23 cellular contexts compared by ENCODE assay signal in genomic region chr11:18132341-18132740, GRCh38. TPM values are rescaled to one million over a fixed set of nuclear protein-coding genes. Genes with fewer than 3 reads are reported as not detected.
"Had no signal": no experiment of that assay in that cellular context is flagged by ENCODE, and none has a peak within 500 bp of the region (broad histone marks: within the 10 kb centered on the region; RNA-seq: fewer than 3 reads in every experiment).

Gene MRGPRX3 (plus strand): TSS chr11:18132571. CDS start chr11:18137203, 4,632 bp downstream.

- H3K36me3 Mint-ChIP-seq: activated naive CD4-positive, alpha-beta T cell treated with anti-CD3 and anti-CD28 coated beads, Interleukin-2, amount 10 ng/mL, durations not matched to agents 7 days and 5 days; natural killer cell had no signal

- H3K4me1 Mint-ChIP-seq: activated naive CD4-positive, alpha-beta T cell treated with anti-CD3 and anti-CD28 coated beads, Interleukin-2, amount 10 ng/mL, durations not matched to agents 7 days and 5 days; central memory CD8-positive, alpha-beta T cell; natural killer cell had no signal

- H3K4me3 Mint-ChIP-seq: activated naive CD4-positive, alpha-beta T cell treated with anti-CD3 and anti-CD28 coated beads, Interleukin-2, amount 10 ng/mL, durations not matched to agents 7 days and 5 days; activated T-cell treated with anti-CD3 and anti-CD28 coated beads, Interleukin-2, amount 50 U/mL, for 72 hours; central memory CD8-positive, alpha-beta T cell; natural killer cell; T-helper 1 cell treated with Interleukin-12 subunit alpha and Interleukin-12 subunit beta and Interleukin-4 antibody, amounts not matched to agents 30 μg/mL and 1 μg/mL, for 36 hours had no signal

- ATAC-seq: activated T-cell treated with anti-CD3 and anti-CD28 coated beads, Interleukin-2, amount 50 U/mL, for 72 hours; body of pancreas; natural killer cell; pancreas; psoas muscle; stimulated activated naive CD8-positive, alpha-beta T cell treated with anti-CD3 and anti-CD28 coated beads, Interleukin-15, Interleukin-2, amounts not matched to agents 100 U/mL and 50 U/mL, for 24 hours had no signal

- DNase-seq: activated CD4-positive, alpha-beta T cell treated with anti-CD3 and anti-CD28 coated beads for 4 hours; activated CD4-positive, alpha-beta T cell treated with anti-CD3 and anti-CD28 coated beads, Interleukin-2, amount 50 U/mL, for 48 hours; activated CD4-positive, CD25-positive, alpha-beta regulatory T cell; activated effector memory CD4-positive, alpha-beta T cell treated with Interleukin-2 at 50 U/mL for 16 hours; activated naive CD4-positive, alpha-beta T cell treated with anti-CD3 and anti-CD28 coated beads, Interleukin-2, amount 10 ng/mL, durations not matched to agents 7 days and 5 days; activated T-cell treated with anti-CD3 and anti-CD28 coated beads, Interleukin-2, amount 50 U/mL, for 72 hours; body of pancreas; colonic mucosa; foreskin melanocyte; kidney glomerular epithelial cell; left ventricle myocardium inferior; midbrain; natural killer cell; pancreas; psoas muscle; stimulated activated CD4-positive, alpha-beta T cell treated with anti-CD3 and anti-CD28 coated beads, Interleukin-4, amount 100 ng/mL, for 4 hours; stimulated activated naive CD8-positive, alpha-beta T cell treated with anti-CD3 and anti-CD28 coated beads, Interleukin-15, Interleukin-2, amounts not matched to agents 100 U/mL and 50 U/mL, for 24 hours; T1000; upper lobe of left lung had no signal

- H3K4me3 ChIP-seq: body of pancreas, colonic mucosa, left ventricle myocardium inferior, pancreas, psoas muscle, right atrium auricular region, upper lobe of left lung had no signal

- H3K27ac Mint-ChIP-seq: activated naive CD4-positive, alpha-beta T cell treated with anti-CD3 and anti-CD28 coated beads, Interleukin-2, amount 10 ng/mL, durations not matched to agents 7 days and 5 days; activated T-cell treated with anti-CD3 and anti-CD28 coated beads, Interleukin-2, amount 50 U/mL, for 72 hours; natural killer cell; T-helper 1 cell treated with Interleukin-12 subunit alpha and Interleukin-12 subunit beta and Interleukin-4 antibody, amounts not matched to agents 30 μg/mL and 1 μg/mL, for 36 hours had no signal

- H3K9me3 Mint-ChIP-seq: activated naive CD4-positive, alpha-beta T cell treated with anti-CD3 and anti-CD28 coated beads, Interleukin-2, amount 10 ng/mL, durations not matched to agents 7 days and 5 days; activated T-cell treated with anti-CD3 and anti-CD28 coated beads, Interleukin-2, amount 50 U/mL, for 72 hours; central memory CD8-positive, alpha-beta T cell; natural killer cell; T-helper 1 cell treated with Interleukin-12 subunit alpha and Interleukin-12 subunit beta and Interleukin-4 antibody, amounts not matched to agents 30 μg/mL and 1 μg/mL, for 36 hours had no signal

RNA-seq across cellular contexts. Expression of gene MRGPRX3, which starts in this region (rescaled TPM):
- total RNA-seq: activated T-cell treated with anti-CD3 and anti-CD28 coated beads, Interleukin-2, amount 50 U/mL, for 72 hours; body of pancreas; colonic mucosa; left ventricle myocardium inferior; natural killer cell; pancreas; psoas muscle; right atrium auricular region; subcutaneous adipose tissue; upper lobe of left lung had no signal
- polyA plus RNA-seq: pancreas, psoas muscle had no signal
